In the genomic region with DNA sequence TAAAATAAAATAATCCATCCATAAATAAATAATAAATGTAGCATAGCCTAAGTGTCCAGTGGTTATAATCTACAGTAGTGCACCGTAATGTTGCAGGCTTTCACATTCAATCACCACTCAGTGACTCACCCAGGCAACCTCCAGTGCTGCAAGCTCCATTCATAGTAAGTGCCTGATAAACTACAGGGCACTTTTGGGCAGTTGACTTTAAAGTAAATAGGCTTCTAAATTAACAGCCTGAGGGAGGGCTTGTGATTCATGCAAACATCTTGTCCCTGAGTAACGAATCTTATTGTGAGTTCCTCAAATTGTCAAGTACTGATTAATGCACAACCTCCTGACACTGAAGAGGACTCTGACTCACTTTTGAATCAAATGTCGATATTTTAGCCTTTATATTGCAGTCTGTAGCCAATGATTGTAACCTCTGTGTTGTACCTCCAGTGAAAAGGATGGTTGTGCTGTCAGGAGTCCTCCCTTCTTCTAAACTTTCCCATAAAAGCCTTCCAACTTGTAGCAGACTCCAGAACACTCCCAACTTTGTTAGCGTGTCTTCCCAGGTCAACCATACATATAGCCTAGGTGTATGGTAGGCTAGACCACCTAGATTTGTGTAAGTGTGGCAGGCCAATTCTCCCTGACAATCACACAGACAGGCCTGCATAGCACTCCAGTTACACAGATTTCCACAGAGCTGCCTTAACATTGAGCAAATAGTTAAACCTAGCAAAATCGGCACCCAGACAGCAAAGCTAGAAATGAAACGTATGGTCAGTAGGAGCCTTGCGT, we compare ENCODE assay signal across 11 cellular contexts. TPM values are rescaled to one million over a fixed set of nuclear protein-coding genes. Genes with fewer than 3 reads are reported as not detected.
DNase-seq lines count a peak whose midpoint lies in the region; ATAC-seq, FAIRE-seq and TF ChIP-seq lines count a peak whose summit lies in the region.
"Had no signal": no experiment of that assay in that cellular context is flagged by ENCODE, and none has a peak within 500 bp of the region (broad histone marks: within the 10 kb centered on the region; RNA-seq: fewer than 3 reads in every experiment).

No MANE protein-coding gene starts in this region.

- no peak overlapping the region for H3K27ac Mint-ChIP-seq in activated naive CD4-positive, alpha-beta T cell treated with anti-CD3 and anti-CD28 coated beads, Interleukin-2, amount 50 U/mL, for 72 hours

- peak; percentile 90 for FAIRE-seq in RCC 7860 (lab: Jason Lieb, UNC)

- peaks cover 5 to 10% of the 10 kb centered on the region in 2 donors for H3K36me3 Mint-ChIP-seq in activated naive CD4-positive, alpha-beta T cell treated with anti-CD3 and anti-CD28 coated beads, Interleukin-2, amount 50 U/mL, for 72 hours

- H3K4me3 ChIP-seq in fibroblast of pulmonary artery (replicated peaks; ENCODE audit: low read depth, low read length): no peak overlapping the region

- H3K9me3 Mint-ChIP-seq in activated naive CD4-positive, alpha-beta T cell treated with anti-CD3 and anti-CD28 coated beads, Interleukin-2, amount 50 U/mL, for 72 hours: peaks cover 3 to 10% of the 10 kb centered on the region in 2 donors

- peak; percentile 50 to 69 for ATAC-seq in activated naive CD4-positive, alpha-beta T cell treated with anti-CD3 and anti-CD28 coated beads, Interleukin-2, amount 50 U/mL, for 72 hours
- ATAC-seq in HG02571 (IDR thresholded peaks at IDR 0.05; ENCODE audit: unreplicated experiment): no peak
- ATAC-seq in GM21825 (IDR thresholded peaks at IDR 0.05; ENCODE audit: unreplicated experiment): no peak

- TF ChIP-seq CTCF in fibroblast of pulmonary artery (IDR thresholded peaks at IDR 0.05; ENCODE audit: low read length, missing control alignments): no peak

- no peak for DNase-seq in activated naive CD4-positive, alpha-beta T cell treated with anti-CD3 and anti-CD28 coated beads, Interleukin-2, amount 50 U/mL, for 72 hours (ENCODE audit: low spot score in 2 of 2)
- no peak for DNase-seq in activated naive CD4-positive, alpha-beta T cell (lab: John Stamatoyannopoulos, UW)
- peak; percentile 93 for DNase-seq in RCC 7860 (ENCODE audit: low spot score)
- peak; percentile 77 for DNase-seq in fibroblast of pulmonary artery (ENCODE audit: low read depth)
- DNase-seq in stromal cell of bone marrow (ENCODE audit: low read depth): peak; percentile 85
- DNase-seq in NCI-H2107 (lab: John Stamatoyannopoulos, UW): no peak
- DNase-seq: caudate nucleus, nucleus accumbens, SHP77 had no signal

RNA-seq across cellular contexts. Expression of a gene that starts 54.9 kb away (rescaled TPM):
- total RNA-seq in activated naive CD4-positive, alpha-beta T cell treated with anti-CD3 and anti-CD28 coated beads, Interleukin-2, amount 50 U/mL, for 72 hours: 10 to 100 TPM; 15.1 to 18.4 TPM

Comparison
In these comparisons a context has a peak if more than half of its experiments do, and no peak if none do; other contexts are left out.
1. ATAC-seq: peak in activated naive CD4-positive, alpha-beta T cell treated with anti-CD3 and anti-CD28 coated beads, Interleukin-2, amount 50 U/mL, for 72 hours (2 of 2); none in HG02571 (single experiment) and GM21825 (single experiment).
2. DNase-seq: peak in RCC 7860 (single experiment), fibroblast of pulmonary artery (single experiment) and stromal cell of bone marrow (single experiment); none in activated naive CD4-positive, alpha-beta T cell treated with anti-CD3 and anti-CD28 coated beads, Interleukin-2, amount 50 U/mL, for 72 hours (0 of 2), activated naive CD4-positive, alpha-beta T cell (0 of 4) and NCI-H2107 (single experiment).